1 cellular context compared by ENCODE assay signal in the genomic region with DNA sequence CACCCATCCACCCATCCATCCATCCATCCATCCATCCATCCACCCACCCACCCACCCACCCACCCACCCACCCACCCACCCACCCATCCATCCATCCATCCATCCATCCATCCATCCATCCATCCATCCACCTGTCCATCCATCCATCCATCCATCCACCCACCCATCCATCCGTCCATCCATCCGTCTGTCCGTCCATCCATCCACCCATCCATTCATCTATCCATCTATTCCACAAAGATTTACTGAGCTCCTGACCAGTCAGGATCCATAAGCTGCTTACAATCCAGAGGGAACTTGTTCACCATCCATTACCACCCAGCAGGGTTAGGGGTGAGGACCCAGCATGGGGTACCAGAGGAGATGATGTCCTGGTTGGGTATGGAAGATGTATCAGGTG. TPM values are rescaled to one million over a fixed set of nuclear protein-coding genes. Genes with fewer than 3 reads are reported as not detected.
"Had no signal": no experiment of that assay in that cellular context is flagged by ENCODE, and none has a peak within 500 bp of the region (broad histone marks: within the 10 kb centered on the region; RNA-seq: fewer than 3 reads in every experiment).

No MANE protein-coding gene starts in this region.

RNA-seq across cellular contexts. Expression of a gene that starts 11.5 kb away (rescaled TPM):
- total RNA-seq: GM23248 had no signal
